34 cellular contexts compared by ENCODE assay signal in genomic region chr1:227846265-227846858, GRCh38. TPM values are rescaled to one million over a fixed set of nuclear protein-coding genes. Genes with fewer than 3 reads are reported as not detected.
"Had no signal": no experiment of that assay in that cellular context is flagged by ENCODE, and none has a peak within 500 bp of the region (broad histone marks: within the 10 kb centered on the region; RNA-seq: fewer than 3 reads in every experiment).

No MANE protein-coding gene starts in this region.

- H3K4me1 Mint-ChIP-seq: activated T-helper 17 cell treated with anti-CD3 and anti-CD28 coated beads, Interleukin-2, amount 50 U/mL, for 72 hours had no signal

- H3K9me3 ChIP-seq: gastrocnemius medialis, mucosa of descending colon, pancreas, prostate gland, suprapubic skin, tibial artery, upper lobe of right lung had no signal

- DNase-seq: activated CD4-positive, alpha-beta T cell treated with anti-CD3 and anti-CD28 coated beads, Interleukin-2, amount 50 U/mL, for 1 hour; activated CD4-positive, CD25-positive, alpha-beta regulatory T cell treated with anti-CD3 and anti-CD28 coated beads, Interleukin-2, amount 50 U/mL, for 72 hours; activated CD8-positive, alpha-beta T cell treated with anti-CD3 and anti-CD28 coated beads for 36 hours; activated gamma-delta T cell treated with Interleukin-2 at 50 U/mL for 16 hours; activated naive CD4-positive, alpha-beta T cell treated with anti-CD3 and anti-CD28 coated beads, Interleukin-2, amount 50 U/mL, for 16 hours; activated T-cell treated with anti-CD3 and anti-CD28 coated beads, Interleukin-2, amount 50 U/mL, for 4 hours; amniotic stem cell; brain microvascular endothelial cell; cortex of kidney; effector memory CD8-positive, alpha-beta T cell; erythroblast; gastrocnemius medialis; glutamatergic neuron; islet precursor cell; left ventricle myocardium inferior; mesendoderm; mucosa of descending colon; nephron progenitor cell; pancreas; retina; small intestine; stimulated activated CD4-positive, alpha-beta T cell treated with anti-CD3 and anti-CD28 coated beads, Interleukin-4, amount 100 ng/mL, for 24 hours; stimulated activated naive CD4-positive, alpha-beta T cell; T-helper 9 cell; tibial artery; upper lobe of right lung had no signal

- H3K4me3 ChIP-seq: gastrocnemius medialis, left ventricle myocardium inferior, lung, mucosa of descending colon, pancreas, prostate gland, suprapubic skin, tibial artery, upper lobe of right lung had no signal

- H3K27ac ChIP-seq: brain microvascular endothelial cell, gastrocnemius medialis, left ventricle myocardium inferior, pancreas, prostate gland, suprapubic skin, tibial artery, upper lobe of right lung had no signal

- ATAC-seq: activated CD8-positive, alpha-beta T cell treated with anti-CD3 and anti-CD28 coated beads for 36 hours; activated T-cell treated with anti-CD3 and anti-CD28 coated beads, Interleukin-2, amount 50 U/mL, for 4 hours; activated T-helper 17 cell treated with anti-CD3 and anti-CD28 coated beads, Interleukin-2, amount 50 U/mL, for 72 hours; effector memory CD8-positive, alpha-beta T cell; gastrocnemius medialis; mucosa of descending colon; pancreas; sciatic nerve had no signal

- H3K4me1 ChIP-seq: gastrocnemius medialis, left ventricle myocardium inferior, pancreas, prostate gland, suprapubic skin, tibial artery, upper lobe of right lung had no signal

- H3K27ac Mint-ChIP-seq: activated CD8-positive, alpha-beta T cell treated with anti-CD3 and anti-CD28 coated beads for 36 hours; activated T-helper 17 cell treated with anti-CD3 and anti-CD28 coated beads, Interleukin-2, amount 50 U/mL, for 72 hours; effector memory CD8-positive, alpha-beta T cell; nephron progenitor cell had no signal

- H3K4me3 Mint-ChIP-seq: activated CD8-positive, alpha-beta T cell treated with anti-CD3 and anti-CD28 coated beads for 36 hours; activated T-cell treated with anti-CD3 and anti-CD28 coated beads, Interleukin-2, amount 50 U/mL, for 4 hours; activated T-helper 17 cell treated with anti-CD3 and anti-CD28 coated beads, Interleukin-2, amount 50 U/mL, for 72 hours; effector memory CD8-positive, alpha-beta T cell; nephron progenitor cell had no signal

- H3K27me3 Mint-ChIP-seq: activated CD8-positive, alpha-beta T cell treated with anti-CD3 and anti-CD28 coated beads for 36 hours; activated T-helper 17 cell treated with anti-CD3 and anti-CD28 coated beads, Interleukin-2, amount 50 U/mL, for 72 hours had no signal

- H3K27me3 ChIP-seq: brain microvascular endothelial cell, gastrocnemius medialis, pancreas, suprapubic skin, tibial artery had no signal

- H3K36me3 ChIP-seq: brain microvascular endothelial cell, gastrocnemius medialis, left ventricle myocardium inferior, pancreas, prostate gland, suprapubic skin, tibial artery, upper lobe of right lung had no signal

RNA-seq across cellular contexts. Expression of gene PRSS38, which starts 30.9 kb away (rescaled TPM):
- total RNA-seq: activated CD8-positive, alpha-beta T cell treated with anti-CD3 and anti-CD28 coated beads for 36 hours; activated T-cell treated with anti-CD3 and anti-CD28 coated beads, Interleukin-2, amount 50 U/mL, for 4 hours; activated T-helper 17 cell treated with anti-CD3 and anti-CD28 coated beads, Interleukin-2, amount 50 U/mL, for 72 hours; astrocyte; cardiac septum; chondrocyte; gastrocnemius medialis; left ventricle myocardium inferior; lung; mucosa of descending colon; pancreas; sciatic nerve; suprapubic skin; upper lobe of right lung had no signal
- polyA plus RNA-seq: lung, pancreas, small intestine had no signal
